ENCODE assay signal across 27 cellular contexts in the genomic region with DNA sequence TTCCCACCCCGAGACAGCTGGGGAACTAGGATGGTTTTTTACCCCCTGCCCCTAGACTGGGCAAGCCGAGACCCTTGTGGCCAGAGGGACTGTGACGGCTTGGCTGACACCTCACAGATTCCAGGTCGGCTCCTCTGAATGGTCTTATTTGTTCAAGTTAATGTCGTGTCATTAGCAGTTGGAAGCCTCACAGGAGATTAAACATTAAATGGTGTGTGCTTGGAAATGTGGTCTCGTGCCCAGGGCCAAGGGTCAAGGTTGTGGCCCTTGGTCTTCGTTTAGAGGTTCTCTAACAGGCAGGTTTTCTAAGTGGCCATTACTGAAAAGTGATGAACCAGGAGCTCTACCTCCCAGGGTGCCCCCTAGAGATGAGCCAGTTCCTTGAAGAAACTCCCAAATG.
"Had no signal": no experiment of that assay in that cellular context is flagged by ENCODE, and none has a peak within 500 bp of the region (broad histone marks: within the 10 kb centered on the region; RNA-seq: fewer than 3 reads in every experiment).

No MANE protein-coding gene starts in this region.

- DNase-seq: effector CD8-positive, alpha-beta T cell; foreskin keratinocyte; glutamatergic neuron; heart right ventricle; hippocampal formation; islet precursor cell; kidney glomerular epithelial cell; left colon; natural killer cell; sigmoid colon; stimulated activated CD4-positive, alpha-beta T cell treated with anti-CD3 and anti-CD28 coated beads, Interleukin-15, amount 100 ng/mL, for 24 hours; stimulated activated CD4-positive, alpha-beta T cell treated with anti-CD3 and anti-CD28 coated beads, Interleukin-2, amount 100 ng/mL, for 48 hours; stimulated activated naive B cell treated with anti-CD40 and anti-IgM and Interleukin-4, amounts not matched to agents 10 μg/mL and 1 μg/mL and 100 μg/mL, for 72 hours; trophoblast cell had no signal

- H3K4me3 Mint-ChIP-seq: dendritic cell treated with granulocyte-macrophage colony-stimulating factor and Interleukin-4, amounts not matched to agents 40 ng/mL and 50 ng/mL, for 4 days; memory B cell; natural killer cell; stimulated activated naive B cell treated with anti-CD40 and anti-IgM and Interleukin-4, amounts not matched to agents 10 μg/mL and 1 μg/mL and 100 μg/mL, for 72 hours; stimulated activated naive CD8-positive, alpha-beta T cell treated with anti-CD3 and anti-CD28 coated beads, Interleukin-15, Interleukin-2, amounts not matched to agents 100 ng/mL and 50 ng/mL, for 24 hours had no signal

- H3K9me3 ChIP-seq: esophagus muscularis mucosa, heart right ventricle, neutrophil, prostate gland, right atrium auricular region, sigmoid colon, suprapubic skin, vagina had no signal

- H3K36me3 ChIP-seq: esophagus muscularis mucosa, heart right ventricle, neutrophil, prostate gland, right atrium auricular region, sigmoid colon, suprapubic skin, vagina had no signal

- H3K9me3 Mint-ChIP-seq: dendritic cell treated with granulocyte-macrophage colony-stimulating factor and Interleukin-4, amounts not matched to agents 40 ng/mL and 50 ng/mL, for 4 days; natural killer cell; stimulated activated naive CD8-positive, alpha-beta T cell treated with anti-CD3 and anti-CD28 coated beads, Interleukin-15, Interleukin-2, amounts not matched to agents 100 ng/mL and 50 ng/mL, for 24 hours had no signal

- FAIRE-seq: colon, endothelial cell of umbilical vein had no signal

- H3K27me3 ChIP-seq: vagina had no signal

- H3K27ac Mint-ChIP-seq: dendritic cell treated with granulocyte-macrophage colony-stimulating factor and Interleukin-4, amounts not matched to agents 40 ng/mL and 50 ng/mL, for 4 days; memory B cell; natural killer cell; stimulated activated naive B cell treated with anti-CD40 and anti-IgM and Interleukin-4, amounts not matched to agents 10 μg/mL and 1 μg/mL and 100 μg/mL, for 72 hours; stimulated activated naive CD8-positive, alpha-beta T cell treated with anti-CD3 and anti-CD28 coated beads, Interleukin-15, Interleukin-2, amounts not matched to agents 100 ng/mL and 50 ng/mL, for 24 hours had no signal

- H3K27ac ChIP-seq: esophagus muscularis mucosa, foreskin keratinocyte, heart right ventricle, neutrophil, prostate gland, right atrium auricular region, sigmoid colon, suprapubic skin, vagina had no signal

- H3K4me3 ChIP-seq: esophagus muscularis mucosa, heart right ventricle, lung, prostate gland, right atrium auricular region, sigmoid colon, suprapubic skin, vagina had no signal

- H3K36me3 Mint-ChIP-seq: memory B cell, natural killer cell had no signal

- H3K4me1 ChIP-seq: foreskin keratinocyte, prostate gland, sigmoid colon, suprapubic skin, vagina had no signal

- ATAC-seq: foreskin keratinocyte; heart right ventricle; left colon; left ventricle myocardium superior; natural killer cell; stimulated activated naive B cell treated with anti-CD40 and anti-IgM and Interleukin-4, amounts not matched to agents 10 μg/mL and 1 μg/mL and 100 μg/mL, for 72 hours had no signal
